29 cellular contexts compared by ENCODE assay signal in the genomic region with DNA sequence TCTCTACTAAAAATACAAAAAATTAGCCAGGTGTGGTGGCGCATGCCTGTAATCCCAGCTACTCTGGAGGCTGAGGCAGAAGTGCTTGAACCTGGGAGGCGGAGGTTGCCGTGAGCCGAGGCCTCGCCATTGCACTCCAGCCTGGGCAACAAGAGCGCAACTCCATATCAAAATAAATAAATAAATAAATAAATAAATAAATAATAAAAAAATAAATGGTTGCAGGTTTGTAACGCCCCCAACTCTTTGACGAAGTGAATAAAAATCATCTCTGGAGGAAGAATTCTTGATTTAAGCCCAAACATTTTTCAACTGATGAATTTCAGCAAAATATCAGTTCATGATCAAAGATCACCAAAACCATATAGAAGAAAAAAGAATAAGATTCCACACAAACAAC.
"Had no signal": no experiment of that assay in that cellular context is flagged by ENCODE, and none has a peak within 500 bp of the region (broad histone marks: within the 10 kb centered on the region; RNA-seq: fewer than 3 reads in every experiment).

No MANE protein-coding gene starts in this region.

- H3K27ac Mint-ChIP-seq: stimulated activated effector memory CD8-positive, alpha-beta T cell treated with anti-CD3 and anti-CD28 coated beads, Interleukin-12 subunit alpha, Interleukin-12 subunit beta, amount 100 ng/mL, for 72 hours; stimulated activated memory B cell treated with anti-CD40 and anti-IgM and Interleukin-4, amounts not matched to agents 10 μg/mL and 1 μg/mL and 100 μg/mL, for 72 hours; stimulated activated naive B cell treated with anti-CD40 and anti-IgM and Interleukin-4, amounts not matched to agents 10 μg/mL and 1 μg/mL and 100 μg/mL, for 72 hours; stimulated activated naive CD8-positive, alpha-beta T cell treated with anti-CD3 and anti-CD28 coated beads, Interleukin-15, amount 100 ng/mL, for 72 hours; stimulated activated naive CD8-positive, alpha-beta T cell treated with anti-CD3 and anti-CD28 coated beads, Interleukin-15, Interleukin-2, amounts not matched to agents 100 ng/mL and 50 ng/mL, for 24 hours; type B pancreatic cell had no signal

- H3K27me3 ChIP-seq: testis, thyroid gland, upper lobe of left lung, upper lobe of right lung, vagina had no signal

- H3K36me3 Mint-ChIP-seq: stimulated activated effector memory CD8-positive, alpha-beta T cell treated with anti-CD3 and anti-CD28 coated beads, Interleukin-12 subunit alpha, Interleukin-12 subunit beta, amount 100 ng/mL, for 72 hours; stimulated activated memory B cell treated with anti-CD40 and anti-IgM and Interleukin-4, amounts not matched to agents 10 μg/mL and 1 μg/mL and 100 μg/mL, for 72 hours; stimulated activated naive B cell treated with anti-CD40 and anti-IgM and Interleukin-4, amounts not matched to agents 10 μg/mL and 1 μg/mL and 100 μg/mL, for 72 hours; type B pancreatic cell had no signal

- H3K4me3 Mint-ChIP-seq: stimulated activated effector memory CD8-positive, alpha-beta T cell treated with anti-CD3 and anti-CD28 coated beads, Interleukin-12 subunit alpha, Interleukin-12 subunit beta, amount 100 ng/mL, for 72 hours; stimulated activated memory B cell treated with anti-CD40 and anti-IgM and Interleukin-4, amounts not matched to agents 10 μg/mL and 1 μg/mL and 100 μg/mL, for 72 hours; stimulated activated naive B cell treated with anti-CD40 and anti-IgM and Interleukin-4, amounts not matched to agents 10 μg/mL and 1 μg/mL and 100 μg/mL, for 72 hours; stimulated activated naive CD8-positive, alpha-beta T cell treated with anti-CD3 and anti-CD28 coated beads, Interleukin-15, amount 100 ng/mL, for 72 hours; stimulated activated naive CD8-positive, alpha-beta T cell treated with anti-CD3 and anti-CD28 coated beads, Interleukin-15, Interleukin-2, amounts not matched to agents 100 ng/mL and 50 ng/mL, for 24 hours; type B pancreatic cell had no signal

- H3K4me1 ChIP-seq: stomach, suprapubic skin, testis, thyroid gland, tibial artery, tibial nerve, transverse colon, upper lobe of left lung, upper lobe of right lung, uterus, vagina had no signal

- ATAC-seq: stimulated activated effector memory CD8-positive, alpha-beta T cell treated with anti-CD3 and anti-CD28 coated beads, Interleukin-12 subunit alpha, Interleukin-12 subunit beta, amount 100 ng/mL, for 72 hours; stimulated activated memory B cell treated with anti-CD40 and anti-IgM and Interleukin-4, amounts not matched to agents 10 μg/mL and 1 μg/mL and 100 μg/mL, for 72 hours; stimulated activated naive B cell treated with anti-CD40 and anti-IgM and Interleukin-4, amounts not matched to agents 10 μg/mL and 1 μg/mL and 100 μg/mL, for 72 hours; stimulated activated naive CD8-positive, alpha-beta T cell treated with anti-CD3 and anti-CD28 coated beads, Interleukin-15, amount 100 ng/mL, for 72 hours; stimulated activated naive CD8-positive, alpha-beta T cell treated with anti-CD3 and anti-CD28 coated beads, Interleukin-15, Interleukin-2, amounts not matched to agents 100 U/mL and 50 U/mL, for 24 hours; upper lobe of right lung had no signal

- H3K27ac ChIP-seq: stomach, suprapubic skin, testis, thoracic aorta, thyroid gland, tibial artery, tibial nerve, transverse colon, upper lobe of left lung, upper lobe of right lung, uterus, vagina had no signal

- DNase-seq: stimulated activated CD4-positive, alpha-beta T cell treated with anti-CD3 and anti-CD28 coated beads, Interleukin-2, amount 100 ng/mL, for 48 hours; stimulated activated CD4-positive, alpha-beta T cell treated with anti-CD3 and anti-CD28 coated beads, Interleukin-4, amount 100 ng/mL, for 1 hour; stimulated activated CD4-positive, alpha-beta T cell treated with anti-CD3 and anti-CD28 coated beads, Interleukin-4, amount 100 ng/mL, for 24 hours; stimulated activated CD4-positive, alpha-beta T cell treated with anti-CD3 and anti-CD28 coated beads, Interleukin-4, amount 100 ng/mL, for 4 hours; stimulated activated CD8-positive, alpha-beta memory T cell treated with anti-CD3 and anti-CD28 coated beads, Interleukin-4, amount 100 ng/mL, for 48 hours; stimulated activated naive B cell treated with anti-CD40 and anti-IgM and Interleukin-4, amounts not matched to agents 10 μg/mL and 1 μg/mL and 100 μg/mL, for 72 hours; stimulated activated naive CD4-positive, alpha-beta T cell; stimulated activated naive CD4-positive, alpha-beta T cell treated with Interleukin-2 at 50 U/mL for 16 hours; stimulated activated naive CD8-positive, alpha-beta T cell treated with anti-CD3 and anti-CD28 coated beads, Interleukin-15, amount 100 ng/mL, for 72 hours; stimulated activated naive CD8-positive, alpha-beta T cell treated with anti-CD3 and anti-CD28 coated beads, Interleukin-15, Interleukin-2, amounts not matched to agents 100 U/mL and 50 U/mL, for 24 hours; stomach; substantia nigra; testis; thyroid gland; tibial artery; transverse colon; trophoblast cell; upper lobe of right lung; uterus had no signal

- H3K9me3 ChIP-seq: stomach, suprapubic skin, testis, thoracic aorta, thyroid gland, tibial artery, tibial nerve, transverse colon, upper lobe of left lung, upper lobe of right lung, uterus, vagina had no signal

- H3K4me3 ChIP-seq: stomach, suprapubic skin, testis, thoracic aorta, thyroid gland, tibial artery, tibial nerve, transverse colon, upper lobe of left lung, upper lobe of right lung, uterus, vagina had no signal

- H3K9me3 Mint-ChIP-seq: stimulated activated effector memory CD8-positive, alpha-beta T cell treated with anti-CD3 and anti-CD28 coated beads, Interleukin-12 subunit alpha, Interleukin-12 subunit beta, amount 100 ng/mL, for 72 hours; stimulated activated memory B cell treated with anti-CD40 and anti-IgM and Interleukin-4, amounts not matched to agents 10 μg/mL and 1 μg/mL and 100 μg/mL, for 72 hours; stimulated activated naive B cell treated with anti-CD40 and anti-IgM and Interleukin-4, amounts not matched to agents 10 μg/mL and 1 μg/mL and 100 μg/mL, for 72 hours; stimulated activated naive CD8-positive, alpha-beta T cell treated with anti-CD3 and anti-CD28 coated beads, Interleukin-15, amount 100 ng/mL, for 72 hours; stimulated activated naive CD8-positive, alpha-beta T cell treated with anti-CD3 and anti-CD28 coated beads, Interleukin-15, Interleukin-2, amounts not matched to agents 100 ng/mL and 50 ng/mL, for 24 hours; type B pancreatic cell had no signal

- FAIRE-seq: urothelium cell line had no signal

- H3K36me3 ChIP-seq: stomach, suprapubic skin, thoracic aorta, thyroid gland, tibial artery, tibial nerve, transverse colon, upper lobe of left lung, upper lobe of right lung, uterus, vagina had no signal

- H3K4me1 Mint-ChIP-seq: stimulated activated effector memory CD8-positive, alpha-beta T cell treated with anti-CD3 and anti-CD28 coated beads, Interleukin-12 subunit alpha, Interleukin-12 subunit beta, amount 100 ng/mL, for 72 hours; stimulated activated memory B cell treated with anti-CD40 and anti-IgM and Interleukin-4, amounts not matched to agents 10 μg/mL and 1 μg/mL and 100 μg/mL, for 72 hours; stimulated activated naive B cell treated with anti-CD40 and anti-IgM and Interleukin-4, amounts not matched to agents 10 μg/mL and 1 μg/mL and 100 μg/mL, for 72 hours; stimulated activated naive CD8-positive, alpha-beta T cell treated with anti-CD3 and anti-CD28 coated beads, Interleukin-15, amount 100 ng/mL, for 72 hours had no signal
